ENCODE assay signal across 8 cellular contexts in genomic region chr9:36137392-36138004, GRCh38. TPM values are rescaled to one million over a fixed set of nuclear protein-coding genes. Genes with fewer than 3 reads are reported as not detected.
DNase-seq lines count a peak whose midpoint lies in the region; ATAC-seq and TF ChIP-seq lines count a peak whose summit lies in the region.

No MANE protein-coding gene starts in this region.

- intact Hi-C loops in A673 (cut with micrococcal nuclease; ENCODE audit: unreplicated experiment) (no loop called here), aorta (cut with DNase I) (loop anchor here in 1 of 2 donors (2.0 kb wide), 1 partner anchor 29 kb away; no protein-coding TSS in a partner anchor)

- POLR2A ChIA-PET in A673 (lab: Charles Lee; ENCODE audit: low non-redundant PET) = no interaction called here

- TF ChIP-seq CTCF in A673 (conservative IDR thresholded peaks at IDR 0.05; ENCODE audit: low read depth, low read length) (no peak), HL-60 (IDR thresholded peaks at IDR 0.05; ENCODE audit: insufficient read depth, low read length) (no peak), mesothelial cell of epicardium (IDR thresholded peaks at IDR 0.05; ENCODE audit: unreplicated experiment) (no peak)

- H3K27ac ChIP-seq in A673 (ENCODE audit: low read depth, low read length, poor library complexity, severe bottlenecking) (no peak overlapping the region), HL-60 (replicated peaks) (no peak overlapping the region), aorta (ENCODE audit: low read depth in 1 of 2, low read length in 2 of 2) (no peak overlapping the region)

- DNase-seq in A673 (ENCODE audit: low spot score) (no peak), HL-60 (ENCODE audit: low read depth in 1 of 2, low spot score in 1 of 2) (no peak), cerebellar cortex (ENCODE audit: low spot score) (peak; percentile 78), mesothelial cell of epicardium (ENCODE audit: low spot score in 2 of 2, unreplicated experiment in 2 of 2) (no peak), aorta (peak in 1 of 2 donors; percentile 86), HCEC 1CT (no peak)

- no peaks in the 10 kb centered on the region for H3K9me3 Mint-ChIP-seq in mesothelial cell of epicardium

- H3K27me3 Mint-ChIP-seq in mesothelial cell of epicardium (ENCODE audit: low read depth) = peaks cover 33% of the 10 kb centered on the region

- H3K9me3 ChIP-seq in A673 (ENCODE audit: low read depth, low read length, poor library complexity, severe bottlenecking) = no peaks in the 10 kb centered on the region
- H3K9me3 ChIP-seq in aorta (ENCODE audit: control insufficient read depth, low read length) = no peaks in the 10 kb centered on the region

- 3 to 4% methylated on average over 12 of the region's 12 CpGs for WGBS in aorta, 2 donors

- H3K4me3 ChIP-seq in A673 (ENCODE audit: low read depth, low read length, poor library complexity, severe bottlenecking) (peak overlapping the region; percentile 70), HL-60 (replicated peaks; ENCODE audit: insufficient read depth, low read length) (peak overlapping the region; percentile 58), aorta (ENCODE audit: low read length in 2 of 2) (peak overlapping the region; percentile 67 to 84)

- no TSS peak for BruUV-seq in A673 (replicated peaks; lab: Mats Ljungman, UMichigan)

- CTCF ChIA-PET in A673 (lab: Charles Lee) = no interaction called here

- H3K27me3 ChIP-seq in A673 (replicated peaks; ENCODE audit: insufficient read depth, low read depth, low read length, poor library complexity) (no peaks in the 10 kb centered on the region), HL-60 (ENCODE audit: insufficient read depth, poor library complexity, severe bottlenecking) (no peaks in the 10 kb centered on the region), aorta (ENCODE audit: control insufficient read depth in 1 of 2, insufficient read depth in 2 of 2, low read length in 1 of 2) (no peaks in the 10 kb centered on the region)

- H3K4me1 ChIP-seq in A673 (ENCODE audit: insufficient read depth, low read length, poor library complexity, severe bottlenecking) = no peaks in the 10 kb centered on the region
- no peaks in the 10 kb centered on the region for H3K4me1 ChIP-seq in aorta (ENCODE audit: control insufficient read depth in 1 of 2, insufficient read depth in 2 of 2, low read length in 2 of 2)

- H3K36me3 ChIP-seq in A673 (ENCODE audit: insufficient read depth, low read length, poor library complexity, severe bottlenecking) = no peaks in the 10 kb centered on the region
- no peaks in the 10 kb centered on the region for H3K36me3 ChIP-seq in aorta (ENCODE audit: control insufficient read depth in 1 of 2, insufficient read depth in 2 of 2, low read length in 1 of 2)

- peak overlapping the region; percentile 11 for H3K27ac Mint-ChIP-seq in mesothelial cell of epicardium

- H3K4me1 Mint-ChIP-seq in mesothelial cell of epicardium = peaks cover 31% of the 10 kb centered on the region

- H3K36me3 Mint-ChIP-seq in mesothelial cell of epicardium = no peaks in the 10 kb centered on the region

- peak; percentile 13 for ATAC-seq in aorta (ENCODE audit: low FRiP score)
- ATAC-seq in GM21515 (IDR thresholded peaks at IDR 0.05; ENCODE audit: unreplicated experiment) = no peak
- no peak for ATAC-seq in GM19328 (IDR thresholded peaks at IDR 0.05; ENCODE audit: unreplicated experiment)

- peak overlapping the region; percentile 84 for H3K4me3 Mint-ChIP-seq in mesothelial cell of epicardium

RNA-seq across cellular contexts. Expression of gene GLIPR2, which starts 1.0 kb away (rescaled TPM):
- 5.0 and 6.9 TPM in 2 replicates for total RNA-seq in A673 (2021)
- total RNA-seq in mesothelial cell of epicardium = 31.3 to 34.1 TPM (median 33.3 TPM) in 3 replicates
- 10 to 100 TPM; 34.0 to 35.8 TPM for total RNA-seq in aorta
- polyA plus RNA-seq in aorta = 10 to 100 TPM; 26.9 to 56.5 TPM

RNA-seq across cellular contexts. Expression of gene CCIN, which starts 31.7 kb away (rescaled TPM):
- total RNA-seq in A673 (2021) (not detected in 2 replicates), mesothelial cell of epicardium (0.33 to 0.52 TPM (median 0.40 TPM) in 3 replicates), aorta (under 1 TPM; 0.68 to 0.99 TPM)
- under 1 TPM; 0.18 to 0.63 TPM for polyA plus RNA-seq in aorta

RNA-seq across cellular contexts. Expression of gene CLTA, which starts 53.2 kb away (rescaled TPM):
- total RNA-seq in A673 (2021) (195 and 226 TPM in 2 replicates), mesothelial cell of epicardium (173 to 181 TPM (median 180 TPM) in 3 replicates), aorta (100 to 1,000 TPM; 117 to 118 TPM)
- polyA plus RNA-seq in aorta = 100 to 1,000 TPM; 164 to 191 TPM
